ENCODE assay signal across 12 cellular contexts in genomic region chr4:144562019-144562740, GRCh38.
A peak's percentile ranks its signal among the peaks of the same experiment; 100 is the strongest.
DNase-seq lines count a peak whose midpoint lies in the region; ATAC-seq and TF ChIP-seq lines count a peak whose summit lies in the region.
"Had no signal": no experiment of that assay in that cellular context is flagged by ENCODE, and none has a peak within 500 bp of the region (broad histone marks: within the 10 kb centered on the region; RNA-seq: fewer than 3 reads in every experiment).

No MANE protein-coding gene starts in this region.

- H3K27ac ChIP-seq in right cardiac atrium (ENCODE audit: low read length) = no peak overlapping the region

- no peaks in the 10 kb centered on the region for H3K27me3 ChIP-seq in right cardiac atrium (ENCODE audit: control insufficient read depth, insufficient read depth)

- peak in 2 of 3 donors; percentile 9 to 12 for DNase-seq in right cardiac atrium
- no peak for DNase-seq in cardiac septum (ENCODE audit: low spot score)
- no peak for DNase-seq in choroid plexus epithelial cell (ENCODE audit: low read depth)
- DNase-seq in left lobe of liver (ENCODE audit: low spot score) = no peak
- DNase-seq in foreskin fibroblast = no peak
- no peak for DNase-seq in GM13976 (ENCODE audit: low spot score)
- DNase-seq: activated B cell treated with CpG ODN at 0.5 μM for 24 hours; naive B cell; NCI-H446 treated with DMSO at 0.1 percent for 48 hours; stimulated activated CD8-positive, alpha-beta memory T cell treated with anti-CD3 and anti-CD28 coated beads, Interleukin-4, amount 100 ng/mL, for 48 hours had no signal

- in situ Hi-C loops in GM13976 (cut with MboI; ENCODE audit: low sequenced_read_pairs, unreplicated experiment) = no loop called here

- no peaks in the 10 kb centered on the region for H3K9me3 ChIP-seq in right cardiac atrium (ENCODE audit: control insufficient read depth, low read length)

- 33% methylated on average over 10 of the region's 10 CpGs for WGBS in right cardiac atrium

- H3K4me3 ChIP-seq in right cardiac atrium (ENCODE audit: low read length) (no peak overlapping the region), choroid plexus epithelial cell (ENCODE audit: low read depth, low read length) (no peak overlapping the region), foreskin fibroblast (ENCODE audit: low read depth in 1 of 2, low read length in 2 of 2) (no peak overlapping the region)

- intact Hi-C loops in right cardiac atrium (cut with DNase I) = no loop called here
- intact Hi-C loops in cardiac septum (cut with DNase I) = no loop called here

- ATAC-seq in right cardiac atrium (no peak), left lobe of liver (peak; percentile 76), GM18867 (IDR thresholded peaks at IDR 0.05; ENCODE audit: unreplicated experiment) (no peak), HG03139 (IDR thresholded peaks at IDR 0.05; ENCODE audit: unreplicated experiment) (no peak)

- H3K4me1 ChIP-seq in right cardiac atrium (ENCODE audit: control insufficient read depth, insufficient read depth, low read length) = no peaks in the 10 kb centered on the region

- peak; percentile 13 for TF ChIP-seq CTCF in choroid plexus epithelial cell (conservative IDR thresholded peaks at IDR 0.05; ENCODE audit: low read depth, low read length)
- no peak for TF ChIP-seq CTCF in foreskin fibroblast (IDR thresholded peaks at IDR 0.05; ENCODE audit: low read depth, low read length)
- no peak for TF ChIP-seq CTCF in GM13976 (IDR thresholded peaks at IDR 0.05; ENCODE audit: borderline replicate concordance, control extremely low read depth, extremely low read depth, insufficient read depth, missing control alignments)

Comparison
In these comparisons a context has a peak if more than half of its experiments do, and no peak if none do; other contexts are left out.
1. DNase-seq: peak in right cardiac atrium (2 of 3); none in cardiac septum (single experiment), choroid plexus epithelial cell (single experiment), left lobe of liver (single experiment), foreskin fibroblast (0 of 2) and GM13976 (single experiment).